3 cellular contexts compared by ENCODE assay signal in genomic region chr5:173323121-173323798, GRCh38.
TF ChIP-seq lines count a peak whose summit lies in the region.

No MANE protein-coding gene starts in this region.

TF ChIP-seq in SK-N-SH, 30 proteins besides CTCF, POLR2A, EP300 and RAD21 (continued from another document):
- TF ChIP-seq, protein P1, sequence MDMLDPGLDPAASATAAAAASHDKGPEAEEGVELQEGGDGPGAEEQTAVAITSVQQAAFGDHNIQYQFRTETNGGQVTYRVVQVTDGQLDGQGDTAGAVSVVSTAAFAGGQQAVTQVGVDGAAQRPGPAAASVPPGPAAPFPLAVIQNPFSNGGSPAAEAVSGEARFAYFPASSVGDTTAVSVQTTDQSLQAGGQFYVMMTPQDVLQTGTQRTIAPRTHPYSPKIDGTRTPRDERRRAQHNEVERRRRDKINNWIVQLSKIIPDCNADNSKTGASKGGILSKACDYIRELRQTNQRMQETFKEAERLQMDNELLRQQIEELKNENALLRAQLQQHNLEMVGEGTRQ (IDR thresholded peaks at IDR 0.05; ENCODE audit: borderline replicate concordance, low read depth, low read length): no peak
- TF ChIP-seq TCF12 (IDR thresholded peaks at IDR 0.05): no peak

TF ChIP-seq in SK-N-SH treated with all-trans-retinoic acid at 6 μM for 48 hours, 23 proteins besides CTCF, POLR2A, EP300 and RAD21 (continued from another document):
- TF ChIP-seq ZNF70 (CRISPR knock-in tag; IDR thresholded peaks at IDR 0.05) (no peak), SNAI2 (CRISPR knock-in tag; IDR thresholded peaks at IDR 0.05) (no peak), PATZ1 (CRISPR knock-in tag; IDR thresholded peaks at IDR 0.05; ENCODE audit: borderline replicate concordance) (no peak), ZFP3 (CRISPR knock-in tag; IDR thresholded peaks at IDR 0.05) (no peak), ARNTL (CRISPR knock-in tag; IDR thresholded peaks at IDR 0.05; ENCODE audit: borderline replicate concordance, low read depth) (no peak)
- TF ChIP-seq, protein P2, sequence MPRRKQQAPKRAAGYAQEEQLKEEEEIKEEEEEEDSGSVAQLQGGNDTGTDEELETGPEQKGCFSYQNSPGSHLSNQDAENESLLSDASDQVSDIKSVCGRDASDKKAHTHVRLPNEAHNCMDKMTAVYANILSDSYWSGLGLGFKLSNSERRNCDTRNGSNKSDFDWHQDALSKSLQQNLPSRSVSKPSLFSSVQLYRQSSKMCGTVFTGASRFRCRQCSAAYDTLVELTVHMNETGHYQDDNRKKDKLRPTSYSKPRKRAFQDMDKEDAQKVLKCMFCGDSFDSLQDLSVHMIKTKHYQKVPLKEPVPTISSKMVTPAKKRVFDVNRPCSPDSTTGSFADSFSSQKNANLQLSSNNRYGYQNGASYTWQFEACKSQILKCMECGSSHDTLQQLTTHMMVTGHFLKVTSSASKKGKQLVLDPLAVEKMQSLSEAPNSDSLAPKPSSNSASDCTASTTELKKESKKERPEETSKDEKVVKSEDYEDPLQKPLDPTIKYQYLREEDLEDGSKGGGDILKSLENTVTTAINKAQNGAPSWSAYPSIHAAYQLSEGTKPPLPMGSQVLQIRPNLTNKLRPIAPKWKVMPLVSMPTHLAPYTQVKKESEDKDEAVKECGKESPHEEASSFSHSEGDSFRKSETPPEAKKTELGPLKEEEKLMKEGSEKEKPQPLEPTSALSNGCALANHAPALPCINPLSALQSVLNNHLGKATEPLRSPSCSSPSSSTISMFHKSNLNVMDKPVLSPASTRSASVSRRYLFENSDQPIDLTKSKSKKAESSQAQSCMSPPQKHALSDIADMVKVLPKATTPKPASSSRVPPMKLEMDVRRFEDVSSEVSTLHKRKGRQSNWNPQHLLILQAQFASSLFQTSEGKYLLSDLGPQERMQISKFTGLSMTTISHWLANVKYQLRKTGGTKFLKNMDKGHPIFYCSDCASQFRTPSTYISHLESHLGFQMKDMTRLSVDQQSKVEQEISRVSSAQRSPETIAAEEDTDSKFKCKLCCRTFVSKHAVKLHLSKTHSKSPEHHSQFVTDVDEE (CRISPR knock-in tag; IDR thresholded peaks at IDR 0.05): no peak

TF ChIP-seq in GM12878, 131 proteins besides CTCF, POLR2A, EP300 and RAD21:
- TF ChIP-seq ATF3 (IDR thresholded peaks at IDR 0.05; ENCODE audit: borderline replicate concordance, extremely low read depth, low read depth, low read length) (no peak), POU2F2 (IDR thresholded peaks at IDR 0.05; ENCODE audit: borderline replicate concordance, low read depth, low read length) (no peak), LARP7 (IDR thresholded peaks at IDR 0.05) (no peak), TCF12 (IDR thresholded peaks at IDR 0.05; ENCODE audit: low read depth, low read length) (0 out of 2 replicates have a peak, but pooled peaks have one; percentile 3), FOXM1 (IDR thresholded peaks at IDR 0.05; ENCODE audit: low read depth, low read length) (no peak)
